In genomic region chr3:99191186-99191585, GRCh38 we compare ENCODE assay signal across 27 cellular contexts.
"Had no signal": no experiment of that assay in that cellular context is flagged by ENCODE, and none has a peak within 500 bp of the region (broad histone marks: within the 10 kb centered on the region; RNA-seq: fewer than 3 reads in every experiment).

No MANE protein-coding gene starts in this region.

- H3K4me3 ChIP-seq: ascending aorta, breast epithelium, cardiac muscle cell, coronary artery, esophagus squamous epithelium, gastroesophageal sphincter had no signal

- H3K27ac ChIP-seq: ascending aorta, breast epithelium, cardiac muscle cell, coronary artery, epithelial cell of prostate, esophagus squamous epithelium, gastroesophageal sphincter had no signal

- DNase-seq: activated CD4-positive, alpha-beta memory T cell treated with anti-CD3 and anti-CD28 coated beads, Interleukin-2, amount 10 ng/mL, durations not matched to agents 7 days and 5 days; activated CD4-positive, alpha-beta T cell treated with anti-CD3 and anti-CD28 coated beads for 1 hour; activated CD4-positive, alpha-beta T cell treated with anti-CD3 and anti-CD28 coated beads for 4 hours; activated CD4-positive, alpha-beta T cell treated with anti-CD3 and anti-CD28 coated beads, Interleukin-2, amount 10 ng/mL, durations not matched to agents 7 days and 5 days; activated CD4-positive, alpha-beta T cell treated with anti-CD3 and anti-CD28 coated beads, Interleukin-2, amount 50 U/mL, for 4 hours; activated CD8-positive, alpha-beta memory T cell treated with anti-CD3 and anti-CD28 coated beads, Interleukin-2, amount 50 U/mL, for 48 hours; activated gamma-delta T cell; activated naive CD4-positive, alpha-beta T cell; activated naive CD4-positive, alpha-beta T cell treated with anti-CD3 and anti-CD28 coated beads, Interleukin-2, amount 10 ng/mL, durations not matched to agents 7 days and 5 days; activated naive CD8-positive, alpha-beta T cell treated with anti-CD3 and anti-CD28 coated beads, Interleukin-2, amount 10 ng/mL, durations not matched to agents 7 days and 5 days; activated T-cell treated with anti-CD3 and anti-CD28 coated beads for 4 hours; activated T-cell treated with anti-CD3 and anti-CD28 coated beads, Interleukin-2, amount 50 U/mL, for 24 hours; activated T-cell treated with anti-CD3 and anti-CD28 coated beads, Interleukin-2, amount 50 U/mL, for 72 hours; dermis blood vessel endothelial cell; effector CD8-positive, alpha-beta T cell; esophagus squamous epithelium; foreskin melanocyte; T-helper 1 cell; T-helper 17 cell; T1000 had no signal

- H3K27me3 ChIP-seq: ascending aorta, breast epithelium, cardiac muscle cell, esophagus squamous epithelium, gastroesophageal sphincter had no signal

- H3K36me3 ChIP-seq: ascending aorta, breast epithelium, cardiac muscle cell, esophagus squamous epithelium, gastroesophageal sphincter had no signal

- H3K9me3 ChIP-seq: esophagus squamous epithelium, gastroesophageal sphincter had no signal

- ATAC-seq: activated naive CD4-positive, alpha-beta T cell treated with anti-CD3 and anti-CD28 coated beads, Interleukin-2, amount 50 U/mL, for 72 hours; activated T-cell treated with anti-CD3 and anti-CD28 coated beads, Interleukin-2, amount 50 U/mL, for 72 hours; gastroesophageal sphincter; T-helper 17 cell had no signal

- H3K4me1 ChIP-seq: breast epithelium, esophagus squamous epithelium, gastroesophageal sphincter had no signal
